In the genomic region with DNA sequence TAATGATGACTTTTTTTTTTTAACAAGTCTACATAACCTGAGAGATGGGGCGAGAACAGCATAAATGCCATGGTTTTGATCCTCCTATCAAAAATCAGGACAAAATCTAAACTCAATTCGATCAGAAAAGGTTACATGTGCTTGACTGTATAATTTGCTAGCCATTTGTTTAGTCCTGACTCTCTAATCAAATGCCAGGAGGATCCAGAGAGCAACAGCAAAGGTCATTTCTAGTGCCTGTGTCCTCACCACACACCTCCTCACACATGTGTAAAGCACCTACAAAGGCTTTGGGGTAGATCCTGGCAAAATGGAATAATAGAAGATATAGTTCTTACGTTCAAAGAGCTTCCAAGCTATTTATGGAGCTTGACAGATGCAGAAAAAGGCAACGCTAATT, we compare ENCODE assay signal across 14 cellular contexts. TPM values are rescaled to one million over a fixed set of nuclear protein-coding genes. Genes with fewer than 3 reads are reported as not detected.
DNase-seq lines count a peak whose midpoint lies in the region; ATAC-seq, FAIRE-seq and TF ChIP-seq lines count a peak whose summit lies in the region.
"Had no signal": no experiment of that assay in that cellular context is flagged by ENCODE, and none has a peak within 500 bp of the region (broad histone marks: within the 10 kb centered on the region; RNA-seq: fewer than 3 reads in every experiment).

No MANE protein-coding gene starts in this region.

- H2AFZ ChIP-seq in keratinocyte (ENCODE audit: control insufficient read depth, low read length) (no peak overlapping the region), mesenchymal stem cell (ENCODE audit: low read depth, low read length) (no peak overlapping the region)

- H2BK120ac ChIP-seq in mesenchymal stem cell (ENCODE audit: low read depth, low read length): no peak overlapping the region

- H3K27ac ChIP-seq in left ventricle myocardium inferior (replicated peaks): peak overlapping the region; percentile 77
- no peak overlapping the region for H3K27ac ChIP-seq in keratinocyte (ENCODE audit: control insufficient read depth, insufficient read depth, low read length)
- H3K27ac ChIP-seq in aorta (ENCODE audit: low read depth in 1 of 2, low read length in 2 of 2): peak overlapping the region; percentile 91 to 97
- H3K27ac ChIP-seq in body of pancreas: no peak overlapping the region
- no peak overlapping the region for H3K27ac ChIP-seq in mesenchymal stem cell (ENCODE audit: low read length, poor library complexity, severe bottlenecking)
- H3K27ac ChIP-seq: BLaER1 treated with 17β-estradiol and CSF1 and Interleukin-3, amounts not matched to agents 10 nM and 100 nM had no signal

- H3K14ac ChIP-seq in mesenchymal stem cell (ENCODE audit: low read length in 2 of 2): no peak overlapping the region

- dilution Hi-C loops in keratinocyte (cut with MboI; ENCODE audit: extremely low pct_ligation_motif_present, low sequenced_read_pairs): no loop called here

- no peaks in the 10 kb centered on the region for H4K20me1 ChIP-seq in keratinocyte (ENCODE audit: control insufficient read depth, extremely low read depth, insufficient read depth, low read length)

- H4K8ac ChIP-seq in mesenchymal stem cell (ENCODE audit: low read length): no peak overlapping the region

- WGBS in aorta, 2 donors: 24 to 35% methylated on average over 4 of the region's 4 CpGs
- WGBS in body of pancreas, 2 donors: 67 to 84% methylated on average over 4 of the region's 4 CpGs
- 91% methylated on average over 4 of the region's 4 CpGs for WGBS in mesenchymal stem cell

- ATAC-seq in left cardiac atrium (no peak), aorta (ENCODE audit: low FRiP score) (no peak), body of pancreas (no peak)
- ATAC-seq: PC-3 had no signal

- no peak for TF ChIP-seq POLR2A in body of pancreas (IDR thresholded peaks at IDR 0.05)

- H3K79me1 ChIP-seq in mesenchymal stem cell (replicated peaks; ENCODE audit: low read length, poor library complexity, severe bottlenecking): peaks cover 7% of the 10 kb centered on the region

- H3K9ac ChIP-seq in keratinocyte (ENCODE audit: control insufficient read depth, extremely low read depth, insufficient read depth, low read length) (no peak overlapping the region), skeletal muscle satellite cell (ENCODE audit: low read depth, low read length) (no peak overlapping the region), mesenchymal stem cell (ENCODE audit: low read length) (no peak overlapping the region)

- H3K9me1 ChIP-seq in keratinocyte (ENCODE audit: control insufficient read depth, extremely low read depth, insufficient read depth, low read length): no peaks in the 10 kb centered on the region

- H3K36me3 ChIP-seq in left ventricle myocardium inferior: no peaks in the 10 kb centered on the region
- no peaks in the 10 kb centered on the region for H3K36me3 ChIP-seq in keratinocyte (ENCODE audit: control insufficient read depth in 2 of 2, extremely low read depth in 1 of 2, insufficient read depth in 2 of 2, low read length in 2 of 2)
- no peaks in the 10 kb centered on the region for H3K36me3 ChIP-seq in skeletal muscle satellite cell (ENCODE audit: insufficient read depth, low read length)
- no peaks in the 10 kb centered on the region for H3K36me3 ChIP-seq in aorta (ENCODE audit: control insufficient read depth in 1 of 2, insufficient read depth in 2 of 2, low read length in 1 of 2)
- no peaks in the 10 kb centered on the region for H3K36me3 ChIP-seq in body of pancreas (replicated peaks in 1 of 2; ENCODE audit: insufficient read depth in 1 of 2, low read depth in 2 of 2)
- H3K36me3 ChIP-seq in mesenchymal stem cell (ENCODE audit: control insufficient read depth in 1 of 2, insufficient read depth in 2 of 2, low read depth in 1 of 2, low read length in 2 of 2): peaks cover 0 to 26% of the 10 kb centered on the region in 2 experiments

- no peak overlapping the region for H4K91ac ChIP-seq in mesenchymal stem cell (ENCODE audit: low read length)

- H3K79me2 ChIP-seq in keratinocyte (ENCODE audit: control insufficient read depth, insufficient read depth, low read length): no peaks in the 10 kb centered on the region

- DNase-seq in left ventricle myocardium inferior (no peak), left cardiac atrium (no peak), keratinocyte (ENCODE audit: low read depth, low spot score) (no peak), aorta (no peak), body of pancreas (no peak), mesenchymal stem cell (no peak)
- no peak for DNase-seq in activated CD4-positive, alpha-beta T cell treated with anti-CD3 and anti-CD28 coated beads for 1 hour
- DNase-seq: activated CD8-positive, alpha-beta memory T cell treated with anti-CD3 and anti-CD28 coated beads, Interleukin-2, amount 50 U/mL, for 48 hours; NCI-H1092; NCI-H526 treated with DMSO at 0.1 percent for 48 hours; PC-3 had no signal

- H3K27me3 ChIP-seq in left ventricle myocardium inferior (ENCODE audit: low read depth) (no peaks in the 10 kb centered on the region), keratinocyte (ENCODE audit: control insufficient read depth, extremely low read depth, insufficient read depth, low read length) (no peaks in the 10 kb centered on the region), skeletal muscle satellite cell (ENCODE audit: control insufficient read depth, insufficient read depth, low read length) (no peaks in the 10 kb centered on the region), aorta (ENCODE audit: control insufficient read depth in 1 of 2, insufficient read depth in 2 of 2, low read length in 1 of 2) (no peaks in the 10 kb centered on the region), body of pancreas (no peaks in the 10 kb centered on the region), mesenchymal stem cell (ENCODE audit: control insufficient read depth in 1 of 2, insufficient read depth in 1 of 2, low read length in 2 of 2) (no peaks in the 10 kb centered on the region)

- TF ChIP-seq CTCF in left ventricle myocardium inferior (IDR thresholded peaks at IDR 0.05; ENCODE audit: borderline replicate concordance) (no peak), keratinocyte (optimal IDR thresholded peaks at IDR 0.05 in 1 of 3, IDR thresholded peaks at IDR 0.05 in 1 of 3, conservative IDR thresholded peaks at IDR 0.05 in 1 of 3; ENCODE audit: extremely low read depth in 1 of 3, insufficient read depth in 2 of 3, low read length in 3 of 3) (no peak), body of pancreas (IDR thresholded peaks at IDR 0.05) (no peak)

- no peak overlapping the region for H3K23ac ChIP-seq in mesenchymal stem cell (ENCODE audit: low read length in 2 of 2)

- no peak for FAIRE-seq in keratinocyte (lab: Jason Lieb, UNC)
- FAIRE-seq: colon had no signal

- H3K4me3 ChIP-seq in left ventricle myocardium inferior (no peak overlapping the region), keratinocyte (ENCODE audit: control insufficient read depth in 2 of 3, extremely low read depth in 1 of 3, insufficient read depth in 2 of 3, low read depth in 1 of 3, low read length in 3 of 3) (no peak overlapping the region), skeletal muscle satellite cell (ENCODE audit: low read length) (no peak overlapping the region), aorta (ENCODE audit: low read length in 2 of 2) (peak overlapping the region in 1 of 2 donors; percentile 40), body of pancreas (no peak overlapping the region), mesenchymal stem cell (ENCODE audit: insufficient read depth in 1 of 2, low read depth in 1 of 2, low read length in 2 of 2) (no peak overlapping the region)
- H3K4me3 ChIP-seq: BLaER1 treated with 17β-estradiol and CSF1 and Interleukin-3, amounts not matched to agents 10 nM and 100 nM had no signal

- H2BK15ac ChIP-seq in mesenchymal stem cell (ENCODE audit: low read depth, poor library complexity, severe bottlenecking): no peak overlapping the region

- H2BK5ac ChIP-seq in mesenchymal stem cell (ENCODE audit: low read depth, low read length, poor library complexity, severe bottlenecking): no peak overlapping the region

- H3K4me2 ChIP-seq in keratinocyte (ENCODE audit: control insufficient read depth, extremely low read depth, insufficient read depth, low read depth, low read length): peak overlapping the region; percentile 44
- peak overlapping the region; percentile 62 for H3K4me2 ChIP-seq in skeletal muscle satellite cell (ENCODE audit: low read length)
- H3K4me2 ChIP-seq in mesenchymal stem cell (ENCODE audit: low read length, poor library complexity, severe bottlenecking): no peak overlapping the region

- H3K4me1 ChIP-seq in left ventricle myocardium inferior (peaks cover 69% of the 10 kb centered on the region), keratinocyte (ENCODE audit: control insufficient read depth, extremely low read depth, insufficient read depth, low read length) (peaks cover 11% of the 10 kb centered on the region), skeletal muscle satellite cell (ENCODE audit: control insufficient read depth, insufficient read depth, low read length) (peaks cover 33% of the 10 kb centered on the region), aorta (ENCODE audit: control insufficient read depth in 1 of 2, insufficient read depth in 2 of 2, low read length in 2 of 2) (peaks cover 10 to 13% of the 10 kb centered on the region in 2 donors), body of pancreas (peaks cover 22% of the 10 kb centered on the region), mesenchymal stem cell (ENCODE audit: control insufficient read depth, insufficient read depth, low read depth, low read length) (peaks cover 8% of the 10 kb centered on the region)

- intact Hi-C loops in left ventricle myocardium inferior (cut with micrococcal nuclease): no loop called here
- intact Hi-C loops in left cardiac atrium (cut with DNase I): no loop called here
- intact Hi-C loops in aorta (cut with DNase I): no loop called here
- intact Hi-C loops in body of pancreas (cut with DNase I): loop anchor here (5.0 kb wide), 1 partner anchor 37 kb away; no protein-coding TSS in a partner anchor

- H2AK5ac ChIP-seq in mesenchymal stem cell (ENCODE audit: low read length, severe bottlenecking): no peak overlapping the region

- H3K18ac ChIP-seq in mesenchymal stem cell (ENCODE audit: low read depth in 1 of 2, low read length in 2 of 2): no peak overlapping the region

- no peaks in the 10 kb centered on the region for H3K9me3 ChIP-seq in left ventricle myocardium inferior (replicated peaks)
- no peaks in the 10 kb centered on the region for H3K9me3 ChIP-seq in keratinocyte (ENCODE audit: control insufficient read depth, low read depth, low read length)
- H3K9me3 ChIP-seq in skeletal muscle satellite cell (replicated peaks; ENCODE audit: low read length): no peaks in the 10 kb centered on the region
- H3K9me3 ChIP-seq in aorta (ENCODE audit: control insufficient read depth, low read length): no peaks in the 10 kb centered on the region
- H3K9me3 ChIP-seq in body of pancreas: no peaks in the 10 kb centered on the region
- no peaks in the 10 kb centered on the region for H3K9me3 ChIP-seq in mesenchymal stem cell (ENCODE audit: control insufficient read depth, low read length)
- H3K9me3 ChIP-seq: BLaER1 treated with 17β-estradiol and CSF1 and Interleukin-3, amounts not matched to agents 10 nM and 100 nM had no signal

- no peak overlapping the region for H2BK12ac ChIP-seq in mesenchymal stem cell (ENCODE audit: low read length in 2 of 2)

- no peak overlapping the region for H3K4ac ChIP-seq in mesenchymal stem cell (ENCODE audit: low read depth in 1 of 2, low read length in 2 of 2)

RNA-seq across cellular contexts. Expression of a gene that starts 11.0 kb away (rescaled TPM):
- total RNA-seq in left ventricle myocardium inferior (3.7 TPM), left cardiac atrium (1 to 10 TPM; 6.6 to 8.1 TPM), aorta (10 to 100 TPM; 27.4 to 28.5 TPM), body of pancreas (10 to 100 TPM; 13.7 to 22.1 TPM)
- polyA plus RNA-seq in keratinocyte (31.4 to 44.8 TPM (median 32.5 TPM) in 3 replicates), aorta (10 to 100 TPM in 1 of 2 donors, 1 to 10 TPM in 1; 9.5 to 28.5 TPM)
- polyA plus RNA-seq in keratinocyte (2011; ENCODE audit: low read depth): 17.5 TPM
- 19.6 and 43.5 TPM in 2 replicates for polyA plus RNA-seq in keratinocyte (2011; cell fraction: cytosol; rRNA removed)
- polyA plus RNA-seq in keratinocyte (2011; cell fraction: nucleus; rRNA removed): 60.0 and 82.0 TPM in 2 replicates
- polyA plus RNA-seq in keratinocyte (2012; ENCODE audit: low replicate concordance): 20.1 and 21.0 TPM in 2 replicates
- 3.7 to 38.8 TPM (median 26.8 TPM) in 3 replicates for polyA minus RNA-seq in keratinocyte
- 30.3 TPM for polyA minus RNA-seq in keratinocyte (2011; cell fraction: cytosol; rRNA and poly(A)+ RNA removed)
- 28.5 and 58.2 TPM in 2 replicates for polyA minus RNA-seq in keratinocyte (2011; cell fraction: nucleus; rRNA and poly(A)+ RNA removed)
- total RNA-seq in skeletal muscle satellite cell (2012; rRNA removed): 53.7 and 68.2 TPM in 2 replicates
- polyA plus RNA-seq in mesenchymal stem cell (2013, experiment 1 of 2): 16.2 TPM
- polyA plus RNA-seq in mesenchymal stem cell (2013, experiment 2 of 2): 18.1 TPM

RNA-seq across cellular contexts. Expression of a gene that starts 27.0 kb away (rescaled TPM):
- 89.4 TPM for total RNA-seq in left ventricle myocardium inferior
- total RNA-seq in left cardiac atrium: 1,000 to 10,000 TPM; 1,100 to 1,897 TPM
- polyA plus RNA-seq in keratinocyte: 3.0 to 9.3 TPM (median 3.7 TPM) in 3 replicates
- polyA plus RNA-seq in keratinocyte (2011; ENCODE audit: low read depth): 4.7 TPM
- polyA plus RNA-seq in keratinocyte (2011; cell fraction: cytosol; rRNA removed): 12.4 and 13.2 TPM in 2 replicates
- 8.5 and 11.8 TPM in 2 replicates for polyA plus RNA-seq in keratinocyte (2011; cell fraction: nucleus; rRNA removed)
- polyA plus RNA-seq in keratinocyte (2012; ENCODE audit: low replicate concordance): 10.9 and 14.3 TPM in 2 replicates
- 6.2 to 12.6 TPM (median 8.3 TPM) in 3 replicates for polyA minus RNA-seq in keratinocyte
- polyA minus RNA-seq in keratinocyte (2011; cell fraction: cytosol; rRNA and poly(A)+ RNA removed): 10.4 TPM
- polyA minus RNA-seq in keratinocyte (2011; cell fraction: nucleus; rRNA and poly(A)+ RNA removed): 4.1 and 6.2 TPM in 2 replicates
- total RNA-seq in skeletal muscle satellite cell (2012; rRNA removed): 38.8 and 123 TPM in 2 replicates
- total RNA-seq in aorta: 1,000 to 10,000 TPM; 3,684 to 9,611 TPM
- 1,000 to 10,000 TPM; 3,163 to 4,826 TPM for polyA plus RNA-seq in aorta
- total RNA-seq in body of pancreas: 100 to 1,000 TPM in 1 of 2 donors, 10 to 100 TPM in 1; 41.5 to 136 TPM
- 390 TPM for polyA plus RNA-seq in mesenchymal stem cell (2013, experiment 1 of 2)
- 385 TPM for polyA plus RNA-seq in mesenchymal stem cell (2013, experiment 2 of 2)
- total RNA-seq: PC-3 had no signal

Comparison
In these comparisons a context has a peak if more than half of its experiments do, and no peak if none do; other contexts are left out.
1. RNA of a gene that starts 27.0 kb away (total RNA-seq): 3,684 to 9,611 TPM in aorta and 1,100 to 1,897 TPM in left cardiac atrium; 41.5 to 136 TPM in body of pancreas and 89.4 TPM in left ventricle myocardium inferior (single experiment); every median in the first group is over 4 times any median in the second.
2. H3K27ac ChIP-seq: peak in left ventricle myocardium inferior (single experiment) and aorta (2 of 2); none in keratinocyte (single experiment), body of pancreas (0 of 4) and mesenchymal stem cell (single experiment).